In genomic region chr11:1882265-1883238, GRCh38 we compare ENCODE assay signal across 9 cellular contexts. TPM values are rescaled to one million over a fixed set of nuclear protein-coding genes. Genes with fewer than 3 reads are reported as not detected.
DNase-seq lines count a peak whose midpoint lies in the region; ATAC-seq and TF ChIP-seq lines count a peak whose summit lies in the region.
"Had no signal": no experiment of that assay in that cellular context is flagged by ENCODE, and none has a peak within 500 bp of the region (broad histone marks: within the 10 kb centered on the region; RNA-seq: fewer than 3 reads in every experiment).

No MANE protein-coding gene starts in this region.

- no peak overlapping the region for H3K27ac ChIP-seq in substantia nigra (ENCODE audit: low read depth, low read length, poor library complexity, severe bottlenecking)

- DNase-seq in GM12864 (ENCODE audit: low read depth) (no peak), HT-29 (ENCODE audit: low spot score) (peak; percentile 86), RKO (ENCODE audit: low spot score) (peak; percentile 52), fibroblast of the aortic adventitia (ENCODE audit: low read depth) (peak; percentile 70), occipital lobe (lab: John Stamatoyannopoulos, UW) (peak; percentile 23), substantia nigra (lab: John Stamatoyannopoulos, UW) (peak in 34 of 49 donors; percentile 17 to 74 (median 47))
- DNase-seq in activated T-helper 1 cell treated with anti-CD3 and anti-CD28 coated beads, Interleukin-2, amount 50 U/mL, for 16 hours (ENCODE audit: low read depth in 1 of 2, low spot score in 1 of 2), result peak; percentile 72 to 74

- no peak overlapping the region for H3K4me3 ChIP-seq in GM12864 (ENCODE audit: low read depth, low read length)
- no peak overlapping the region for H3K4me3 ChIP-seq in fibroblast of the aortic adventitia (ENCODE audit: low read depth, low read length)

- TF ChIP-seq CTCF in GM12864 (IDR thresholded peaks at IDR 0.05; ENCODE audit: low read depth, low read length, missing control alignments) (peak; percentile 87), fibroblast of the aortic adventitia (IDR thresholded peaks at IDR 0.05; ENCODE audit: insufficient read depth, low read length) (peak; percentile 93)

- ATAC-seq in HG03571 (IDR thresholded peaks at IDR 0.05; ENCODE audit: unreplicated experiment), result no peak

RNA-seq across cellular contexts. Expression of gene PRR33, which starts 9.1 kb away (rescaled TPM):
- total RNA-seq in HT-29 (2014; rRNA removed; shearing (Covaris generic)), result not detected in 2 replicates
- total RNA-seq in fibroblast of the aortic adventitia (ENCODE audit: low replicate concordance) (not detected in 2 replicates), occipital lobe (not detected)
- total RNA-seq: lower leg skin had no signal

RNA-seq across cellular contexts. Expression of gene LSP1, which starts 29.7 kb away (rescaled TPM):
- total RNA-seq in HT-29 (2014; rRNA removed; shearing (Covaris generic)), result 0.05 and 0.60 TPM in 2 replicates
- total RNA-seq in fibroblast of the aortic adventitia (ENCODE audit: low replicate concordance) (18.7 and 40.2 TPM in 2 replicates), occipital lobe (0.47 TPM)

RNA-seq across cellular contexts. Expression of gene TNNT3, which starts 37.0 kb away (rescaled TPM):
- 0.23 TPM in 1 of 2 replicates, not detected in the other for total RNA-seq in HT-29 (2014; rRNA removed; shearing (Covaris generic))
- 0.81 and 6.5 TPM in 2 replicates for total RNA-seq in fibroblast of the aortic adventitia (ENCODE audit: low replicate concordance)
- 2.0 TPM for total RNA-seq in occipital lobe

RNA-seq across cellular contexts. Expression of gene TNNI2, which starts 43.8 kb away (rescaled TPM):
- total RNA-seq in HT-29 (2014; rRNA removed; shearing (Covaris generic)), result 4.6 and 17.2 TPM in 2 replicates
- total RNA-seq in fibroblast of the aortic adventitia (ENCODE audit: low replicate concordance) (not detected in 2 replicates), occipital lobe (0.62 TPM)

RNA-seq across cellular contexts. Expression of gene SYT8, which starts 47.8 kb away (rescaled TPM):
- total RNA-seq in HT-29 (2014; rRNA removed; shearing (Covaris generic)), result 59.9 and 63.4 TPM in 2 replicates
- total RNA-seq in fibroblast of the aortic adventitia (ENCODE audit: low replicate concordance) (0.82 TPM in 1 of 2 replicates, not detected in the other), occipital lobe (not detected)

Comparison
In these comparisons a context has a peak if more than half of its experiments do, and no peak if none do; other contexts are left out.
1. RNA of gene LSP1, which starts 29.7 kb away (total RNA-seq): 18.7 to 40.2 TPM in fibroblast of the aortic adventitia; 0.47 TPM in occipital lobe (single experiment) and 0.05 to 0.60 TPM in HT-29; every median in the first group is over 10 times any median in the second.